12 cellular contexts compared by ENCODE assay signal in the genomic region with DNA sequence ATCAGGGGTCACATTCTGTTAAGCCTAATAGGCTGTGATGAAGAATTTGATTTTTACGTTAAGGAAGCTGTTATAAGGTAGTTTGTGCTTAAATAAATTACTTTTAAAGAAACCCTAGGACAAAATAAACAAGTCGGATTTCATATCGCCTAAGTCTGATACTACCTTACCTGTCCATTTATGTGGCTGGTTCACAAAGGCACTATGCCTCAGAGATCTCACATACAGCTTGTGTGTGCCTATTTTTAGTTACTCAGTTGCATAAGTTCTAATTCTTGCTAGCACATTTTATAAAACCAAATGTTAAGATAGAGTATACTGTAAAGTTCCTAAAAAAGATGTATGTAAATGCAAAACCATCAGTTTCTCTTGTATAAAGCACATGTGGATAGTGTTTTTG. TPM values are rescaled to one million over a fixed set of nuclear protein-coding genes. Genes with fewer than 3 reads are reported as not detected.
DNase-seq lines count a peak whose midpoint lies in the region; ATAC-seq and TF ChIP-seq lines count a peak whose summit lies in the region.
"Had no signal": no experiment of that assay in that cellular context is flagged by ENCODE, and none has a peak within 500 bp of the region (broad histone marks: within the 10 kb centered on the region; RNA-seq: fewer than 3 reads in every experiment).

No MANE protein-coding gene starts in this region.

- no peaks in the 10 kb centered on the region for H3K4me1 ChIP-seq in H9 (ENCODE audit: insufficient read depth, low read length)
- peaks cover 20% of the 10 kb centered on the region for H3K4me1 ChIP-seq in endodermal cell (ENCODE audit: control insufficient read depth, insufficient read depth, low read length)

- no CpG with 5 or more reads among the region's 3 CpGs for WGBS in H9 (ENCODE audit: extremely low coverage, insufficient read length, low lambda C conversion rate)
- 83 to 89% methylated on average over 2 to 3 of the region's 3 CpGs for WGBS in endodermal cell (ENCODE audit: insufficient coverage in 1 of 2, insufficient read length in 1 of 2), 2 experiments

- H2BK120ac ChIP-seq in H9 (ENCODE audit: low read depth, low read length, poor library complexity, severe bottlenecking), result no peak overlapping the region

- H4K91ac ChIP-seq in H9 (ENCODE audit: insufficient read length, low read depth, low read length), result no peak overlapping the region

- no peaks in the 10 kb centered on the region for H3K9me3 Mint-ChIP-seq in H9
- H3K9me3 Mint-ChIP-seq in endodermal cell, result no peaks in the 10 kb centered on the region
- no peaks in the 10 kb centered on the region for H3K9me3 Mint-ChIP-seq in progenitor cell of endocrine pancreas (ENCODE audit: low read depth)

- no peak overlapping the region for H2BK12ac ChIP-seq in H9 (ENCODE audit: insufficient read length, low read depth, low read length)

- no peak overlapping the region for H2BK15ac ChIP-seq in H9 (ENCODE audit: low read depth, low read length)

- TF ChIP-seq CTCF in H9 (conservative IDR thresholded peaks at IDR 0.05) (no peak), endodermal cell (conservative IDR thresholded peaks at IDR 0.05) (no peak), progenitor cell of endocrine pancreas (IDR thresholded peaks at IDR 0.05; ENCODE audit: unreplicated experiment) (no peak)

- no peak overlapping the region for H2AFZ ChIP-seq in H9 (ENCODE audit: low read length)

- H2BK20ac ChIP-seq in H9 (ENCODE audit: low read depth, low read length, poor library complexity, severe bottlenecking), result no peak overlapping the region

- H4K5ac ChIP-seq in H9 (ENCODE audit: insufficient read length, low read depth, low read length), result no peak overlapping the region

- DNase-seq in Right ventricle myocardium superior (no peak), left cardiac atrium (no peak), H9 (no peak), endodermal cell (no peak), progenitor cell of endocrine pancreas (ENCODE audit: low spot score, unreplicated experiment) (no peak), NCI-H510A (lab: John Stamatoyannopoulos, UW) (no peak), NCI-H146 treated with DMSO at 0.1 percent for 48 hours (lab: John Stamatoyannopoulos, UW; ENCODE audit: unreplicated experiment) (no peak)
- DNase-seq: DMS53, NCI-H1092, NCI-H1694 treated with DMSO at 0.1 percent for 48 hours, NCI-H748 treated with DMSO at 0.1 percent for 48 hours had no signal

- H3K79me2 ChIP-seq in H9 (ENCODE audit: insufficient read depth, low read length), result peaks cover 25% of the 10 kb centered on the region; the same call in 1 of the 2 replicates

- no peak overlapping the region for H2AK5ac ChIP-seq in H9 (ENCODE audit: insufficient read length, low read length)

- no peak overlapping the region for H3K23ac ChIP-seq in H9 (ENCODE audit: insufficient read length, low read depth, low read length)

- peak overlapping the region; percentile 3 to 65 (median 15); a peak in 4 of 7 replicates for H3K27ac Mint-ChIP-seq in H9
- H3K27ac Mint-ChIP-seq in endodermal cell, result peak overlapping the region; percentile 17
- H3K27ac Mint-ChIP-seq in progenitor cell of endocrine pancreas, result peak overlapping the region; percentile 45

- H3K9me3 ChIP-seq in H9 (ENCODE audit: control insufficient read depth, low read depth, low read length) (no peaks in the 10 kb centered on the region), endodermal cell (ENCODE audit: control insufficient read depth, low read length) (no peaks in the 10 kb centered on the region)

- no peak overlapping the region for H3K14ac ChIP-seq in H9 (ENCODE audit: insufficient read depth, low read length)

- no peak overlapping the region for H2BK5ac ChIP-seq in H9 (ENCODE audit: insufficient read length, low read length)

- no peak overlapping the region for H3K9ac ChIP-seq in H9 (ENCODE audit: extremely low read depth, insufficient read length, low read length)
- no peak overlapping the region for H3K9ac ChIP-seq in endodermal cell (ENCODE audit: extremely low read depth, low read length, poor library complexity, severe bottlenecking)

- no peak overlapping the region for H3K18ac ChIP-seq in H9 (ENCODE audit: insufficient read length, low read depth, low read length)

- H3K27me3 ChIP-seq in H9 (ENCODE audit: insufficient read depth, low read length) (no peaks in the 10 kb centered on the region), endodermal cell (ENCODE audit: control insufficient read depth, insufficient read depth, low read length, poor library complexity, severe bottlenecking) (no peaks in the 10 kb centered on the region)

- H3K36me3 Mint-ChIP-seq in H9 (ENCODE audit: insufficient read depth in 1 of 3, low read depth in 3 of 3) (0 out of 7 replicates have a peak, but pooled peaks cover 0 to 2% (median 0%) of the 10 kb centered on the region in 3 experiments), endodermal cell (ENCODE audit: low read depth) (no peaks in the 10 kb centered on the region), progenitor cell of endocrine pancreas (ENCODE audit: insufficient read depth) (peaks cover 2% of the 10 kb centered on the region)

- no peaks in the 10 kb centered on the region for H3K27me3 Mint-ChIP-seq in H9 (ENCODE audit: low read depth)
- H3K27me3 Mint-ChIP-seq in endodermal cell (ENCODE audit: insufficient read depth), result no peaks in the 10 kb centered on the region
- H3K27me3 Mint-ChIP-seq in progenitor cell of endocrine pancreas, result no peaks in the 10 kb centered on the region

- H3K4me1 Mint-ChIP-seq in H9 (peaks cover 60 to 70% of the 10 kb centered on the region in 2 experiments), endodermal cell (peaks cover 74% of the 10 kb centered on the region), progenitor cell of endocrine pancreas (ENCODE audit: low read depth) (peaks cover 64% of the 10 kb centered on the region)

- H4K20me1 ChIP-seq in H9 (ENCODE audit: control insufficient read depth, insufficient read depth, insufficient read length), result no peaks in the 10 kb centered on the region

- H3T11ph ChIP-seq in H9 (ENCODE audit: low read length), result no peak overlapping the region

- H3K4me3 ChIP-seq in endodermal cell (ENCODE audit: low read length), result no peak overlapping the region

- H3K56ac ChIP-seq in H9 (ENCODE audit: insufficient read length, low read depth, low read length), result no peak overlapping the region

- H3K23me2 ChIP-seq in H9 (ENCODE audit: insufficient read length, low read depth, low read length, poor library complexity, severe bottlenecking), result no peaks in the 10 kb centered on the region

- H3K4me2 ChIP-seq in H9 (ENCODE audit: insufficient read depth, insufficient read length, low read length), result no peak overlapping the region

- H3K27ac ChIP-seq in H9 (ENCODE audit: insufficient read length, low read depth, low read length) (no peak overlapping the region), endodermal cell (ENCODE audit: low read depth, low read length) (no peak overlapping the region)

- peaks cover 8% of the 10 kb centered on the region for H3K79me1 ChIP-seq in H9 (ENCODE audit: insufficient read depth, low read depth, low read length, poor library complexity, severe bottlenecking)

- H3K4me3 Mint-ChIP-seq in H9, result no peak overlapping the region
- H3K4me3 Mint-ChIP-seq in endodermal cell, result no peak overlapping the region
- H3K4me3 Mint-ChIP-seq in progenitor cell of endocrine pancreas (ENCODE audit: low read depth), result no peak overlapping the region

- ATAC-seq in Right ventricle myocardium superior (ENCODE audit: poor library complexity) (peak; percentile 69), left cardiac atrium (no peak), HG02623 (IDR thresholded peaks at IDR 0.05; ENCODE audit: unreplicated experiment) (no peak)

- no peak overlapping the region for H3K4ac ChIP-seq in H9 (ENCODE audit: low read depth, low read length)

- H3K36me3 ChIP-seq in endodermal cell (ENCODE audit: control insufficient read depth, insufficient read depth, low read length), result no peaks in the 10 kb centered on the region

- H4K8ac ChIP-seq in H9 (replicated peaks; ENCODE audit: insufficient read length, low read depth, low read length), result no peak overlapping the region

- intact Hi-C loops in Right ventricle myocardium superior (cut with DNase I) (no loop called here), left cardiac atrium (cut with DNase I) (no loop called here)

RNA-seq across cellular contexts. Expression of gene AGFG1, which starts 40.0 kb away (rescaled TPM):
- 55.7 TPM for total RNA-seq in Right ventricle myocardium superior
- 10 to 100 TPM; 61.4 to 78.2 TPM for total RNA-seq in left cardiac atrium
- 106 and 109 TPM in 2 replicates for total RNA-seq in H9 (2021)
- total RNA-seq in endodermal cell, result 10 to 100 TPM; 90.3 to 92.0 TPM
- polyA plus RNA-seq in endodermal cell (2013, experiment 1 of 2), result 67.5 TPM
- polyA plus RNA-seq in endodermal cell (2013, experiment 2 of 2), result 65.3 TPM
- 74.5 and 82.2 TPM in 2 replicates for total RNA-seq in progenitor cell of endocrine pancreas
